ENCODE assay signal across 2 cellular contexts in genomic region chr6:5337573-5337972, GRCh38.
TF ChIP-seq lines count a peak whose summit lies in the region.

No MANE protein-coding gene starts in this region.

TF ChIP-seq in IMR-90, 13 proteins besides CTCF, POLR2A, EP300 and RAD21 (continued from another document):
- TF ChIP-seq USF2 (IDR thresholded peaks at IDR 0.05; ENCODE audit: low read depth, low read length) (no peak), NFE2L2 (IDR thresholded peaks at IDR 0.05; ENCODE audit: low read depth, low read length) (no peak), CEBPB (IDR thresholded peaks at IDR 0.05; ENCODE audit: low read depth, low read length) (no peak), FOS (IDR thresholded peaks at IDR 0.05; ENCODE audit: low read depth, low read length) (no peak)

TF ChIP-seq in K562, 482 proteins besides CTCF, POLR2A, EP300 and RAD21 (continued from another document):
- TF ChIP-seq PRDM10 (IDR thresholded peaks at IDR 0.05; ENCODE audit: partially characterized antibody) (peak; percentile 67), ESRRA (IDR thresholded peaks at IDR 0.05; ENCODE audit: borderline replicate concordance, low read depth) (no peak)
